ENCODE assay signal across 35 cellular contexts in the genomic region with DNA sequence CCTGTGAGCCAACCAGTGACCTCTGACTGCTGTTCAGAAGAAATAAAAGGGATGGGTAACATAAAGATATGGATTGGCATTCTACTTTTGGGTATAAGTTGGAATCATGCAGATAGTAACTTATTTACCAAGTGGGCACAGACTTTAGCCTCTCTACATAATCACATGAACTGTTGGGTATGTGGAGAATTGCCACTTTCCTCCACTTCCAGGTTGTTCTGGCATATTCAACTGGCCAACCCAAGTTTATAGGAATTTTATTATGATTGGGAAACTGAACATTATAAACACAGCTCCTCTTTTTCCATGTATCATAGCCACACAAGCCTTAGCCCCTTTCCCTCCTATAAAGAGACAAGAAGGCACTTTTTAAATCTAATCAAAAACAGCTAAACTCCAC.
"Had no signal": no experiment of that assay in that cellular context is flagged by ENCODE, and none has a peak within 500 bp of the region (broad histone marks: within the 10 kb centered on the region; RNA-seq: fewer than 3 reads in every experiment).

No MANE protein-coding gene starts in this region.

- H3K4me3 ChIP-seq: adrenal gland, ascending aorta, breast epithelium, cardiac muscle cell, esophagus muscularis mucosa, gastrocnemius medialis had no signal

- H3K27me3 Mint-ChIP-seq: activated CD4-positive, alpha-beta T cell treated with anti-CD3 and anti-CD28 coated beads, Interleukin-2, amount 10 ng/mL, durations not matched to agents 24 days and 14 days; brain had no signal

- H3K4me3 Mint-ChIP-seq: activated CD4-positive, alpha-beta memory T cell treated with anti-CD3 and anti-CD28 coated beads for 36 hours; activated CD4-positive, alpha-beta T cell treated with anti-CD3 and anti-CD28 coated beads for 36 hours; activated CD4-positive, alpha-beta T cell treated with anti-CD3 and anti-CD28 coated beads, Interleukin-2, amount 10 ng/mL, durations not matched to agents 24 days and 14 days; activated CD8-positive, alpha-beta memory T cell treated with anti-CD3 and anti-CD28 coated beads, Interleukin-2, amount 10 ng/mL, durations not matched to agents 7 days and 5 days; activated CD8-positive, alpha-beta T cell treated with anti-CD3 and anti-CD28 coated beads, Interleukin-2, amount 10 ng/mL, durations not matched to agents 7 days and 5 days; activated naive CD4-positive, alpha-beta T cell treated with anti-CD3 and anti-CD28 coated beads for 36 hours; activated naive CD4-positive, alpha-beta T cell treated with anti-CD3 and anti-CD28 coated beads, Interleukin-2, amount 50 U/mL, for 24 hours; activated naive CD8-positive, alpha-beta T cell treated with anti-CD3 and anti-CD28 coated beads for 36 hours; activated naive CD8-positive, alpha-beta T cell treated with anti-CD3 and anti-CD28 coated beads, Interleukin-2, amount 50 U/mL, for 24 hours; activated T-helper 1 cell treated with anti-CD3 and anti-CD28 coated beads, Interleukin-12 subunit alpha, Interleukin-12 subunit beta, Interleukin-2, Interleukin-4 antibody, amounts not matched to agents 30 ng/mL and 10 ng/mL and 1 ng/mL, durations not matched to agents 14 hours and 24 hours and 36 hours; brain; effector memory CD8-positive, alpha-beta T cell had no signal

- H3K4me1 ChIP-seq: adrenal gland, ascending aorta, breast epithelium, esophagus muscularis mucosa, foreskin keratinocyte, gastrocnemius medialis had no signal

- H3K36me3 ChIP-seq: adrenal gland, ascending aorta, breast epithelium, cardiac muscle cell, esophagus muscularis mucosa, gastrocnemius medialis had no signal

- H3K27ac ChIP-seq: adrenal gland, ascending aorta, breast epithelium, cardiac muscle cell, esophagus muscularis mucosa, foreskin keratinocyte, gastrocnemius medialis had no signal

- H3K27me3 ChIP-seq: adrenal gland, ascending aorta, breast epithelium, cardiac muscle cell, esophagus muscularis mucosa, gastrocnemius medialis had no signal

- H3K9me3 ChIP-seq: adrenal gland, breast epithelium, esophagus muscularis mucosa, gastrocnemius medialis had no signal

- H3K27ac Mint-ChIP-seq: activated CD4-positive, alpha-beta memory T cell treated with anti-CD3 and anti-CD28 coated beads for 36 hours; activated CD4-positive, alpha-beta T cell treated with anti-CD3 and anti-CD28 coated beads for 36 hours; activated CD4-positive, alpha-beta T cell treated with anti-CD3 and anti-CD28 coated beads, Interleukin-2, amount 10 ng/mL, durations not matched to agents 24 days and 14 days; activated CD8-positive, alpha-beta memory T cell treated with anti-CD3 and anti-CD28 coated beads, Interleukin-2, amount 10 ng/mL, durations not matched to agents 7 days and 5 days; activated CD8-positive, alpha-beta T cell treated with anti-CD3 and anti-CD28 coated beads, Interleukin-2, amount 10 ng/mL, durations not matched to agents 7 days and 5 days; activated naive CD4-positive, alpha-beta T cell treated with anti-CD3 and anti-CD28 coated beads for 36 hours; activated naive CD4-positive, alpha-beta T cell treated with anti-CD3 and anti-CD28 coated beads, Interleukin-2, amount 50 U/mL, for 24 hours; activated naive CD8-positive, alpha-beta T cell treated with anti-CD3 and anti-CD28 coated beads for 36 hours; activated naive CD8-positive, alpha-beta T cell treated with anti-CD3 and anti-CD28 coated beads, Interleukin-2, amount 50 U/mL, for 24 hours; activated T-helper 1 cell treated with anti-CD3 and anti-CD28 coated beads, Interleukin-12 subunit alpha, Interleukin-12 subunit beta, Interleukin-2, Interleukin-4 antibody, amounts not matched to agents 30 ng/mL and 10 ng/mL and 1 ng/mL, durations not matched to agents 14 hours and 24 hours and 36 hours; activated T-helper 2 cell treated with anti-CD3 and anti-CD28 coated beads, Interferon-gamma antibody, Interleukin-2, Interleukin-4, amounts not matched to agents 10 μg/mL and 5 μg/mL and 100 μg/mL, durations not matched to agents 14 hours and 24 hours and 36 hours; brain; effector memory CD8-positive, alpha-beta T cell had no signal

- ATAC-seq: activated CD4-positive, alpha-beta T cell treated with anti-CD3 and anti-CD28 coated beads for 36 hours; activated CD8-positive, alpha-beta memory T cell treated with anti-CD3 and anti-CD28 coated beads, Interleukin-2, amount 10 ng/mL, durations not matched to agents 7 days and 5 days; activated CD8-positive, alpha-beta T cell treated with anti-CD3 and anti-CD28 coated beads, Interleukin-2, amount 10 ng/mL, durations not matched to agents 7 days and 5 days; activated naive CD8-positive, alpha-beta T cell treated with anti-CD3 and anti-CD28 coated beads, Interleukin-2, amount 50 U/mL, for 24 hours; effector memory CD8-positive, alpha-beta T cell; foreskin keratinocyte; gastrocnemius medialis had no signal

- H3K36me3 Mint-ChIP-seq: activated CD4-positive, alpha-beta memory T cell treated with anti-CD3 and anti-CD28 coated beads for 36 hours; activated CD8-positive, alpha-beta memory T cell treated with anti-CD3 and anti-CD28 coated beads, Interleukin-2, amount 10 ng/mL, durations not matched to agents 7 days and 5 days; activated naive CD4-positive, alpha-beta T cell treated with anti-CD3 and anti-CD28 coated beads, Interleukin-2, amount 50 U/mL, for 24 hours; activated naive CD8-positive, alpha-beta T cell treated with anti-CD3 and anti-CD28 coated beads for 36 hours; brain had no signal

- H3K4me1 Mint-ChIP-seq: activated CD4-positive, alpha-beta T cell treated with anti-CD3 and anti-CD28 coated beads for 36 hours; activated CD4-positive, alpha-beta T cell treated with anti-CD3 and anti-CD28 coated beads, Interleukin-2, amount 10 ng/mL, durations not matched to agents 24 days and 14 days; activated CD8-positive, alpha-beta memory T cell treated with anti-CD3 and anti-CD28 coated beads, Interleukin-2, amount 10 ng/mL, durations not matched to agents 7 days and 5 days; activated naive CD4-positive, alpha-beta T cell treated with anti-CD3 and anti-CD28 coated beads, Interleukin-2, amount 50 U/mL, for 24 hours; activated naive CD8-positive, alpha-beta T cell treated with anti-CD3 and anti-CD28 coated beads for 36 hours; activated naive CD8-positive, alpha-beta T cell treated with anti-CD3 and anti-CD28 coated beads, Interleukin-2, amount 50 U/mL, for 24 hours; brain had no signal

- DNase-seq: activated CD4-positive, alpha-beta memory T cell treated with anti-CD3 and anti-CD28 coated beads for 36 hours; activated CD4-positive, alpha-beta T cell treated with anti-CD3 and anti-CD28 coated beads for 36 hours; activated CD4-positive, alpha-beta T cell treated with anti-CD3 and anti-CD28 coated beads, Interleukin-2, amount 10 ng/mL, durations not matched to agents 24 days and 14 days; activated CD4-positive, CD25-positive, alpha-beta regulatory T cell; activated CD4-positive, CD25-positive, alpha-beta regulatory T cell treated with anti-CD3 and anti-CD28 coated beads, Interleukin-2, amount 50 U/mL, for 72 hours; activated CD8-positive, alpha-beta memory T cell treated with anti-CD3 and anti-CD28 coated beads, Interleukin-2, amount 10 ng/mL, durations not matched to agents 7 days and 5 days; activated CD8-positive, alpha-beta memory T cell treated with anti-CD3 and anti-CD28 coated beads, Interleukin-2, amount 50 U/mL, for 4 hours; activated CD8-positive, alpha-beta T cell treated with anti-CD3 and anti-CD28 coated beads, Interleukin-2, amount 10 ng/mL, durations not matched to agents 7 days and 5 days; activated effector memory CD4-positive, alpha-beta T cell treated with anti-CD3 and anti-CD28 coated beads, Interleukin-2, amount 50 U/mL, for 16 hours; activated naive CD4-positive, alpha-beta T cell treated with anti-CD3 and anti-CD28 coated beads for 36 hours; activated naive CD8-positive, alpha-beta T cell treated with anti-CD3 and anti-CD28 coated beads for 36 hours; activated naive CD8-positive, alpha-beta T cell treated with anti-CD3 and anti-CD28 coated beads, Interleukin-2, amount 50 U/mL, for 24 hours; activated T-cell treated with anti-CD3 and anti-CD28 coated beads, Interleukin-2, amount 50 U/mL, for 1 hour; activated T-cell treated with anti-CD3 and anti-CD28 coated beads, Interleukin-2, amount 50 U/mL, for 48 hours; adrenal gland; amygdala; central memory CD4-positive, alpha-beta T cell; cerebellar nuclear complex; cortex of kidney; dermis blood vessel endothelial cell; effector CD4-positive, alpha-beta T cell; effector memory CD8-positive, alpha-beta T cell; erythroblast; foreskin keratinocyte; gastrocnemius medialis; T-helper 1 cell; T-helper 2 cell had no signal
